24 cellular contexts compared by ENCODE assay signal in the genomic region with DNA sequence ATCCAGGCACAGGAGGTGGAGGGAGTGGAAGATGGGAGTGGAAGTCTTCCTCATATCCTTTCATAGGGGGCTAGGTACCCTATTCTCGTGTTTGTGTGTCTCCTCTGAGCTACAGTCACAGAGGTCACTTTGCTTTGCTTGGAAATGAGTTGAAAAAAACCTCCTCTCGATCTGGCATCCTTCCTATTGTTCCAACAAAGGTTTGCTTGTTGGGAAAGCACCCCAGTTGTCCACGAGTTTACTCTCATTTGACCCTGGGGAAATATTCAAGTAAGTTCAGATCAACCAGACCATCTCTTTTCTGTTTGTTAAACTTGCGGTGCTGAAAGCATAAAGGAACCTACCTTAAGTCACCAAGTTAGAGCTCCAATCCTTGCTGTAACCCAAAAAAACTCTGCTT. TPM values are rescaled to one million over a fixed set of nuclear protein-coding genes. Genes with fewer than 3 reads are reported as not detected.
"Had no signal": no experiment of that assay in that cellular context is flagged by ENCODE, and none has a peak within 500 bp of the region (broad histone marks: within the 10 kb centered on the region; RNA-seq: fewer than 3 reads in every experiment).

No MANE protein-coding gene starts in this region.

- H3K9me3 Mint-ChIP-seq: activated CD8-positive, alpha-beta T cell treated with anti-CD3 and anti-CD28 coated beads for 36 hours; activated naive CD4-positive, alpha-beta T cell treated with anti-CD3 and anti-CD28 coated beads, Interleukin-2, amount 50 U/mL, for 24 hours; activated T-helper 1 cell treated with anti-CD3 and anti-CD28 coated beads, Interleukin-12 subunit alpha, Interleukin-12 subunit beta, Interleukin-2, Interleukin-4 antibody, amounts not matched to agents 30 ng/mL and 10 ng/mL and 1 ng/mL, durations not matched to agents 14 hours and 24 hours and 36 hours; T-helper 1 cell treated with Interleukin-12 subunit alpha and Interleukin-12 subunit beta and Interleukin-4 antibody, amounts not matched to agents 30 μg/mL and 1 μg/mL, for 36 hours had no signal

- H3K4me1 Mint-ChIP-seq: activated naive CD4-positive, alpha-beta T cell treated with anti-CD3 and anti-CD28 coated beads, Interleukin-2, amount 50 U/mL, for 24 hours had no signal

- H3K27ac ChIP-seq: KMS-11, Peyer's patch, RWPE1, SJCRH30 had no signal

- ATAC-seq: activated CD4-positive, CD25-positive, alpha-beta regulatory T cell treated with anti-CD3 and anti-CD28 coated beads, Interleukin-2, amount 50 U/mL, for 24 hours; activated CD8-positive, alpha-beta T cell treated with anti-CD3 and anti-CD28 coated beads for 36 hours; SK-N-SH treated with all-trans-retinoic acid at 6 μM for 48 hours had no signal

- DNase-seq: activated CD4-positive, alpha-beta T cell treated with anti-CD3 and anti-CD28 coated beads for 4 hours; activated CD8-positive, alpha-beta memory T cell treated with anti-CD3 and anti-CD28 coated beads, Interleukin-2, amount 50 U/mL, for 4 hours; activated CD8-positive, alpha-beta T cell treated with anti-CD3 and anti-CD28 coated beads for 36 hours; activated effector memory CD4-positive, alpha-beta T cell treated with Interleukin-2 at 50 U/mL for 16 hours; activated naive CD4-positive, alpha-beta T cell; aorta; NCI-H1092; NCI-H1417; NCI-H1930; NCI-H2171; NCI-H226; NCI-H526; NK-92 treated with Interleukin-12 subunit alpha and Interleukin-12 subunit beta, amount 100 ng/mL, for 24 hours; Peyer's patch; Right ventricle myocardium superior; SJCRH30 had no signal

- H3K9ac ChIP-seq: KMS-11 had no signal

- H3K4me3 ChIP-seq: breast epithelium, Peyer's patch, SJCRH30 had no signal

- H3K4me1 ChIP-seq: breast epithelium, Peyer's patch, SJCRH30 had no signal

- H3K36me3 ChIP-seq: breast epithelium, Peyer's patch, SJCRH30 had no signal

- H3K36me3 Mint-ChIP-seq: activated naive CD4-positive, alpha-beta T cell treated with anti-CD3 and anti-CD28 coated beads, Interleukin-2, amount 50 U/mL, for 24 hours had no signal

- H3K27ac Mint-ChIP-seq: activated CD8-positive, alpha-beta T cell treated with anti-CD3 and anti-CD28 coated beads for 36 hours; activated naive CD4-positive, alpha-beta T cell treated with anti-CD3 and anti-CD28 coated beads, Interleukin-2, amount 50 U/mL, for 24 hours; activated T-helper 1 cell treated with anti-CD3 and anti-CD28 coated beads, Interleukin-12 subunit alpha, Interleukin-12 subunit beta, Interleukin-2, Interleukin-4 antibody, amounts not matched to agents 30 ng/mL and 10 ng/mL and 1 ng/mL, durations not matched to agents 14 hours and 24 hours and 36 hours; T-helper 1 cell treated with Interleukin-12 subunit alpha and Interleukin-12 subunit beta and Interleukin-4 antibody, amounts not matched to agents 30 μg/mL and 1 μg/mL, for 36 hours had no signal

- H3K4me2 ChIP-seq: KMS-11 had no signal

- H3K9me3 ChIP-seq: breast epithelium, Peyer's patch, SJCRH30 had no signal

- H3K4me3 Mint-ChIP-seq: activated CD8-positive, alpha-beta T cell treated with anti-CD3 and anti-CD28 coated beads for 36 hours; activated naive CD4-positive, alpha-beta T cell treated with anti-CD3 and anti-CD28 coated beads, Interleukin-2, amount 50 U/mL, for 24 hours; activated T-helper 1 cell treated with anti-CD3 and anti-CD28 coated beads, Interleukin-12 subunit alpha, Interleukin-12 subunit beta, Interleukin-2, Interleukin-4 antibody, amounts not matched to agents 30 ng/mL and 10 ng/mL and 1 ng/mL, durations not matched to agents 14 hours and 24 hours and 36 hours; T-helper 1 cell treated with Interleukin-12 subunit alpha and Interleukin-12 subunit beta and Interleukin-4 antibody, amounts not matched to agents 30 μg/mL and 1 μg/mL, for 36 hours had no signal

- H3K27me3 Mint-ChIP-seq: activated CD8-positive, alpha-beta T cell treated with anti-CD3 and anti-CD28 coated beads for 36 hours; activated naive CD4-positive, alpha-beta T cell treated with anti-CD3 and anti-CD28 coated beads, Interleukin-2, amount 50 U/mL, for 24 hours had no signal

- H3K27me3 ChIP-seq: breast epithelium, Peyer's patch, SJCRH30 had no signal

RNA-seq across cellular contexts. Expression of gene ARHGEF33, which starts 59.3 kb away (rescaled TPM):
- total RNA-seq: activated CD8-positive, alpha-beta T cell treated with anti-CD3 and anti-CD28 coated beads for 36 hours; SJCRH30 had no signal
